Comparison of ENCODE assay signal across 9 cellular contexts in genomic region chr19:15280048-15280725, GRCh38. TPM values are rescaled to one million over a fixed set of nuclear protein-coding genes. Genes with fewer than 3 reads are reported as not detected.
A peak's percentile ranks its signal among the peaks of the same experiment; 100 is the strongest.
DNase-seq lines count a peak whose midpoint lies in the region; ATAC-seq and TF ChIP-seq lines count a peak whose summit lies in the region.
"Had no signal": no experiment of that assay in that cellular context is flagged by ENCODE, and none has a peak within 500 bp of the region (broad histone marks: within the 10 kb centered on the region; RNA-seq: fewer than 3 reads in every experiment).

No MANE protein-coding gene starts in this region.

- H3K36me3 ChIP-seq in SJCRH30 (peaks cover 4% of the 10 kb centered on the region; the same call in 1 of the 2 replicates), psoas muscle (ENCODE audit: insufficient read depth in 1 of 2, low read depth in 1 of 2) (no peaks in the 10 kb centered on the region)

- DNase-seq in CD4-positive, alpha-beta T cell: no peak
- DNase-seq in SJCRH30 (peak; percentile 69 to 79), Right ventricle myocardium superior (peak; percentile 79), psoas muscle (peak; percentile 76 to 88), DMS53 treated with DMSO at 0.1 percent for 48 hours (lab: John Stamatoyannopoulos, UW; ENCODE audit: unreplicated experiment) (no peak), GM10248 (ENCODE audit: extremely low spot score) (no peak), SKM-1 (lab: John Stamatoyannopoulos, UW; ENCODE audit: unreplicated experiment) (no peak)

- POLR2A ChIA-PET in CD4-positive, alpha-beta T cell (lab: Charles Lee): no interaction called here
- POLR2A ChIA-PET in GM10248 (lab: Yijun Ruan, JAX): no interaction called here

- H3K9me3 Mint-ChIP-seq in CD4-positive, alpha-beta T cell: no peaks in the 10 kb centered on the region

- H3K4me3 ChIP-seq in SJCRH30 (no peak overlapping the region), psoas muscle (peak overlapping the region; percentile 0)

- no peak for TF ChIP-seq CTCF in CD4-positive, alpha-beta T cell (IDR thresholded peaks at IDR 0.05)
- no peak for TF ChIP-seq CTCF in psoas muscle (IDR thresholded peaks at IDR 0.05)
- no peak for TF ChIP-seq CTCF in GM10248 (IDR thresholded peaks at IDR 0.05; ENCODE audit: control extremely low read depth, extremely low read depth, low read depth, missing control alignments)

- no peaks in the 10 kb centered on the region for H3K27me3 ChIP-seq in CD4-positive, alpha-beta T cell (ENCODE audit: control insufficient read depth, insufficient read depth, low read length)
- H3K27me3 ChIP-seq in SJCRH30 (no peaks in the 10 kb centered on the region), psoas muscle (ENCODE audit: insufficient read depth in 3 of 3, low read length in 2 of 3) (no peaks in the 10 kb centered on the region)

- H3K4me3 Mint-ChIP-seq in CD4-positive, alpha-beta T cell: no peak overlapping the region

- H3K27ac ChIP-seq in CD4-positive, alpha-beta T cell (ENCODE audit: low read depth, low read length): no peak overlapping the region
- H3K27ac ChIP-seq in SJCRH30 (peak overlapping the region; percentile 83), psoas muscle (peak overlapping the region; percentile 83)

- ATAC-seq in CD4-positive, alpha-beta T cell (ENCODE audit: poor library complexity): no peak
- peak; percentile 76 for ATAC-seq in Right ventricle myocardium superior (ENCODE audit: poor library complexity)
- ATAC-seq in psoas muscle: peak; percentile 76 to 89 (median 80)
- ATAC-seq in HG03108 (IDR thresholded peaks at IDR 0.05; ENCODE audit: unreplicated experiment): no peak

- peaks cover 93% of the 10 kb centered on the region for H3K4me1 Mint-ChIP-seq in CD4-positive, alpha-beta T cell (ENCODE audit: low read depth)

- CTCF ChIA-PET in CD4-positive, alpha-beta T cell (lab: Charles Lee): interaction anchor here (0.6 kb wide), 1 partner anchor 295 kb away, joined by 3 read pairs; no protein-coding TSS in a partner anchor
- CTCF ChIA-PET in GM10248 (lab: Yijun Ruan, JAX): interaction anchor here (1.5 kb wide), 1 partner anchor 13 kb away, joined by 3 read pairs; no protein-coding TSS in a partner anchor

- intact Hi-C loops in CD4-positive, alpha-beta T cell (cut with DNase I, micrococcal nuclease): no loop called here
- intact Hi-C loops in Right ventricle myocardium superior (cut with DNase I): loop anchor here (5.0 kb wide), 1 partner anchor 52 kb away; the partner anchor contains the start of gene BRD4
- intact Hi-C loops in psoas muscle (cut with DNase I): loop anchor here (5.0 kb wide), 1 partner anchor 37 kb away; no protein-coding TSS in a partner anchor

- H3K36me3 Mint-ChIP-seq in CD4-positive, alpha-beta T cell (ENCODE audit: low read depth): peaks cover 14% of the 10 kb centered on the region

- H3K27ac Mint-ChIP-seq in CD4-positive, alpha-beta T cell: peak overlapping the region; percentile 75

- no peaks in the 10 kb centered on the region for H3K27me3 Mint-ChIP-seq in CD4-positive, alpha-beta T cell

- WGBS in psoas muscle, 3 donors: 17 to 41% (median 18%) methylated on average over 6 of the region's 6 CpGs

- H3K9me3 ChIP-seq in CD4-positive, alpha-beta T cell (ENCODE audit: control insufficient read depth, low read length): no peaks in the 10 kb centered on the region
- H3K9me3 ChIP-seq in SJCRH30 (replicated peaks) (no peaks in the 10 kb centered on the region), psoas muscle (no peaks in the 10 kb centered on the region)

- H3K4me1 ChIP-seq in SJCRH30: peaks cover 58% of the 10 kb centered on the region
- peaks cover 100% of the 10 kb centered on the region for H3K4me1 ChIP-seq in psoas muscle

RNA-seq across cellular contexts. Expression of gene EPHX3, which starts 47.9 kb away (rescaled TPM):
- total RNA-seq in CD4-positive, alpha-beta T cell: not detected
- 0.18 TPM in 1 of 2 replicates, not detected in the other for total RNA-seq in SJCRH30 (2014; rRNA removed; shearing (Covaris generic))
- total RNA-seq in Right ventricle myocardium superior (0.27 TPM), psoas muscle (under 1 TPM in 2 of 4 donors, not detected in 2; 0.19 to 0.20 TPM)
- under 1 TPM; 0.05 to 0.20 (median 0.08) TPM for polyA plus RNA-seq in psoas muscle
- total RNA-seq: occipital lobe had no signal

RNA-seq across cellular contexts. Expression of gene BRD4, which starts 52.2 kb away (rescaled TPM):
- total RNA-seq in CD4-positive, alpha-beta T cell: 100 to 1,000 TPM; 101 to 102 TPM
- total RNA-seq in SJCRH30 (2014; rRNA removed; shearing (Covaris generic)): 48.6 and 50.4 TPM in 2 replicates
- total RNA-seq in Right ventricle myocardium superior: 55.1 TPM
- 100 to 1,000 TPM in 2 of 4 donors, 10 to 100 TPM in 2; 65.3 to 120 (median 101) TPM for total RNA-seq in psoas muscle
- polyA plus RNA-seq in psoas muscle: 100 to 1,000 TPM in 1 of 3 donors, 10 to 100 TPM in 2; 42.6 to 107 (median 45.6) TPM

Comparison
In these comparisons a context has a peak if more than half of its experiments do, and no peak if none do; other contexts are left out.
1. ATAC-seq: peak in Right ventricle myocardium superior (single experiment) and psoas muscle (4 of 4); none in CD4-positive, alpha-beta T cell (single experiment) and HG03108 (single experiment).
2. DNase-seq: peak in SJCRH30 (2 of 2), Right ventricle myocardium superior (single experiment) and psoas muscle (2 of 2); none in CD4-positive, alpha-beta T cell (0 of 10), DMS53 treated with DMSO at 0.1 percent for 48 hours (single experiment), GM10248 (single experiment) and SKM-1 (single experiment).
3. intact Hi-C loops: an anchor here in Right ventricle myocardium superior (5.0 kb wide) and psoas muscle (5.0 kb wide); none called in CD4-positive, alpha-beta T cell.